In genomic region chr4:73053974-73054480, GRCh38 we compare ENCODE assay signal across 2 cellular contexts.
TF ChIP-seq lines count a peak whose summit lies in the region.

No MANE protein-coding gene starts in this region.

TF ChIP-seq in WTC11, 78 proteins besides CTCF, POLR2A, EP300 and RAD21:
- TF ChIP-seq ELF4 (CRISPR knock-in tag; IDR thresholded peaks at IDR 0.05; ENCODE audit: low read depth) (no peak), SMAD3 (CRISPR knock-in tag; IDR thresholded peaks at IDR 0.05; ENCODE audit: borderline replicate concordance) (no peak), PRRX2 (CRISPR knock-in tag; IDR thresholded peaks at IDR 0.05) (no peak), AFF4 (CRISPR knock-in tag; IDR thresholded peaks at IDR 0.05; ENCODE audit: borderline replicate concordance) (no peak), ZNF263 (CRISPR knock-in tag; IDR thresholded peaks at IDR 0.05; ENCODE audit: low read depth) (no peak), TEAD4 (CRISPR knock-in tag; IDR thresholded peaks at IDR 0.05) (no peak), MYBL2 (CRISPR knock-in tag; IDR thresholded peaks at IDR 0.05) (no peak)
- TF ChIP-seq, protein P1, sequence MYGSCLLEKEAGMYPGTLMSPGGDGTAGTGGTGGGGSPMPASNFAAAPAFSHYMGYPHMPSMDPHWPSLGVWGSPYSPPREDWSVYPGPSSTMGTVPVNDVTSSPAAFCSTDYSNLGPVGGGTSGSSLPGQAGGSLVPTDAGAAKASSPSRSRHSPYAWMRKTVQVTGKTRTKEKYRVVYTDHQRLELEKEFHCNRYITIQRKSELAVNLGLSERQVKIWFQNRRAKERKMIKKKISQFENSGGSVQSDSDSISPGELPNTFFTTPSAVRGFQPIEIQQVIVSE (CRISPR knock-in tag; IDR thresholded peaks at IDR 0.05; ENCODE audit: borderline replicate concordance), result no peak
- TF ChIP-seq, protein P2, sequence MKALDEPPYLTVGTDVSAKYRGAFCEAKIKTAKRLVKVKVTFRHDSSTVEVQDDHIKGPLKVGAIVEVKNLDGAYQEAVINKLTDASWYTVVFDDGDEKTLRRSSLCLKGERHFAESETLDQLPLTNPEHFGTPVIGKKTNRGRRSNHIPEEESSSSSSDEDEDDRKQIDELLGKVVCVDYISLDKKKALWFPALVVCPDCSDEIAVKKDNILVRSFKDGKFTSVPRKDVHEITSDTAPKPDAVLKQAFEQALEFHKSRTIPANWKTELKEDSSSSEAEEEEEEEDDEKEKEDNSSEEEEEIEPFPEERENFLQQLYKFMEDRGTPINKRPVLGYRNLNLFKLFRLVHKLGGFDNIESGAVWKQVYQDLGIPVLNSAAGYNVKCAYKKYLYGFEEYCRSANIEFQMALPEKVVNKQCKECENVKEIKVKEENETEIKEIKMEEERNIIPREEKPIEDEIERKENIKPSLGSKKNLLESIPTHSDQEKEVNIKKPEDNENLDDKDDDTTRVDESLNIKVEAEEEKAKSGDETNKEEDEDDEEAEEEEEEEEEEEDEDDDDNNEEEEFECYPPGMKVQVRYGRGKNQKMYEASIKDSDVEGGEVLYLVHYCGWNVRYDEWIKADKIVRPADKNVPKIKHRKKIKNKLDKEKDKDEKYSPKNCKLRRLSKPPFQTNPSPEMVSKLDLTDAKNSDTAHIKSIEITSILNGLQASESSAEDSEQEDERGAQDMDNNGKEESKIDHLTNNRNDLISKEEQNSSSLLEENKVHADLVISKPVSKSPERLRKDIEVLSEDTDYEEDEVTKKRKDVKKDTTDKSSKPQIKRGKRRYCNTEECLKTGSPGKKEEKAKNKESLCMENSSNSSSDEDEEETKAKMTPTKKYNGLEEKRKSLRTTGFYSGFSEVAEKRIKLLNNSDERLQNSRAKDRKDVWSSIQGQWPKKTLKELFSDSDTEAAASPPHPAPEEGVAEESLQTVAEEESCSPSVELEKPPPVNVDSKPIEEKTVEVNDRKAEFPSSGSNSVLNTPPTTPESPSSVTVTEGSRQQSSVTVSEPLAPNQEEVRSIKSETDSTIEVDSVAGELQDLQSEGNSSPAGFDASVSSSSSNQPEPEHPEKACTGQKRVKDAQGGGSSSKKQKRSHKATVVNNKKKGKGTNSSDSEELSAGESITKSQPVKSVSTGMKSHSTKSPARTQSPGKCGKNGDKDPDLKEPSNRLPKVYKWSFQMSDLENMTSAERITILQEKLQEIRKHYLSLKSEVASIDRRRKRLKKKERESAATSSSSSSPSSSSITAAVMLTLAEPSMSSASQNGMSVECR (CRISPR knock-in tag; IDR thresholded peaks at IDR 0.05; ENCODE audit: borderline replicate concordance), result no peak
TF ChIP-seq in WTC11: peak in this region for 0.

TF ChIP-seq in H1, 55 proteins besides CTCF, POLR2A, EP300 and RAD21:
- TF ChIP-seq NANOG (IDR thresholded peaks at IDR 0.05; ENCODE audit: insufficient read depth, low read depth, low read length, poor library complexity, severe bottlenecking), result no peak
- TF ChIP-seq, protein P3, sequence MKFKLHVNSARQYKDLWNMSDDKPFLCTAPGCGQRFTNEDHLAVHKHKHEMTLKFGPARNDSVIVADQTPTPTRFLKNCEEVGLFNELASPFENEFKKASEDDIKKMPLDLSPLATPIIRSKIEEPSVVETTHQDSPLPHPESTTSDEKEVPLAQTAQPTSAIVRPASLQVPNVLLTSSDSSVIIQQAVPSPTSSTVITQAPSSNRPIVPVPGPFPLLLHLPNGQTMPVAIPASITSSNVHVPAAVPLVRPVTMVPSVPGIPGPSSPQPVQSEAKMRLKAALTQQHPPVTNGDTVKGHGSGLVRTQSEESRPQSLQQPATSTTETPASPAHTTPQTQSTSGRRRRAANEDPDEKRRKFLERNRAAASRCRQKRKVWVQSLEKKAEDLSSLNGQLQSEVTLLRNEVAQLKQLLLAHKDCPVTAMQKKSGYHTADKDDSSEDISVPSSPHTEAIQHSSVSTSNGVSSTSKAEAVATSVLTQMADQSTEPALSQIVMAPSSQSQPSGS (IDR thresholded peaks at IDR 0.05; ENCODE audit: low read length), result no peak
- no peak for TF ChIP-seq E2F6 (IDR thresholded peaks at IDR 0.05)
- TF ChIP-seq GTF2F1 (IDR thresholded peaks at IDR 0.05; ENCODE audit: borderline replicate concordance, low read depth, low read length), result no peak
- no peak for TF ChIP-seq HDAC6 (IDR thresholded peaks at IDR 0.05; ENCODE audit: low read depth, low read length)
- no peak for TF ChIP-seq KDM4A (IDR thresholded peaks at IDR 0.05; ENCODE audit: low read depth, low read length, severe bottlenecking)
